In the genomic region with DNA sequence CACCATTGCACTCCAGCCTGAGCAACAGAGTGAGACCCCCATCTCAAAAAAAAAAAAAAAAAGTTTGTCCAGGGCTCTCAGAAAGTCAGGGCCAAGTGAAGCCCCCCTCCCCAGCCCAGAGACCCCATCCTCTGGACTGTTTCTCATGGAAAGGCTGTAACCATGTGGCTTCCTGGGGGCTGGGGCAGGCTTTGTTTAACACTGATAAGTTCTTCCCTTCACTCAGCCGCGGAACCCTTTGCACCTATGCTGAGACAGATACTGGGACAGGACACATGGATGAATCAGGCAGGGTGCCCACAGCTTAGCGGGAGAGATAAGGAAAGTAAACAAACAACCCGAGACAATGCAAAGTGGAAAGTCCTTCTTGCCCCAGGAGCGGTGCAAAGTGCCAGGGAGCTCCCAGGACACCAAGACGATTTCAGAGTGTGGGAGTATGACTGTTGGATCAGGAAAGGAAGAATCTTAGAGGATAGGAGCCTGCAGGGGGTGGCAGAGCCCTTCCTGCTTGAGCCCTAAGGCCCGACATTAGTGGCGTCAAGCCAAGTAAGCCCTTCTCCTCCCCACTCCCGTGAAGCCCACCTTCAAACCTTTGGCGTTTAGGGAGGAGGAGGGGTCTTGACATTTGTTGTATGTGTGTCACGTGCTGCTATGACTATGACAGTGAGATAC, we compare ENCODE assay signal across 10 cellular contexts. TPM values are rescaled to one million over a fixed set of nuclear protein-coding genes. Genes with fewer than 3 reads are reported as not detected.
DNase-seq lines count a peak whose midpoint lies in the region; ATAC-seq and TF ChIP-seq lines count a peak whose summit lies in the region.
"Had no signal": no experiment of that assay in that cellular context is flagged by ENCODE, and none has a peak within 500 bp of the region (broad histone marks: within the 10 kb centered on the region; RNA-seq: fewer than 3 reads in every experiment).

No MANE protein-coding gene starts in this region.

- 19% methylated on average over 11 of the region's 11 CpGs for WGBS in SK-N-SH (ENCODE audit: low lambda C conversion rate)

- no peak overlapping the region for H3K4me3 ChIP-seq in cardiac muscle cell
- H3K4me3 ChIP-seq in right atrium auricular region = no peak overlapping the region
- no peak overlapping the region for H3K4me3 ChIP-seq in SK-N-SH (ENCODE audit: low read depth in 2 of 2, low read length in 1 of 2)
- no peak overlapping the region for H3K4me3 ChIP-seq in naive thymus-derived CD4-positive, alpha-beta T cell (ENCODE audit: low read length)
- H3K4me3 ChIP-seq: SJSA1 had no signal

- no peak overlapping the region for H3K9ac ChIP-seq in SK-N-SH

- TF ChIP-seq EP300 in SK-N-SH (IDR thresholded peaks at IDR 0.05; ENCODE audit: borderline replicate concordance in 1 of 2, low read depth in 1 of 2, low read length in 1 of 2) = no peak

- H3F3A ChIP-seq in SK-N-SH (replicated peaks; ENCODE audit: insufficient read depth) = peaks cover 7% of the 10 kb centered on the region

- H4K20me1 ChIP-seq in SK-N-SH (ENCODE audit: insufficient read depth) = no peaks in the 10 kb centered on the region

- no peak overlapping the region for H3K27ac Mint-ChIP-seq in activated T-cell treated with anti-CD3 and anti-CD28 coated beads, Interleukin-2, amount 50 U/mL, for 24 hours
- no peak overlapping the region for H3K27ac Mint-ChIP-seq in naive thymus-derived CD4-positive, alpha-beta T cell

- POLR2A ChIA-PET in SK-N-SH (lab: Yijun Ruan, JAX) = no interaction called here
- POLR2A ChIA-PET in naive thymus-derived CD4-positive, alpha-beta T cell (lab: Charles Lee) = no interaction called here

- intact Hi-C loops in naive thymus-derived CD4-positive, alpha-beta T cell (cut with micrococcal nuclease) = no loop called here

- H3K4me3 Mint-ChIP-seq in activated T-cell treated with anti-CD3 and anti-CD28 coated beads, Interleukin-2, amount 50 U/mL, for 24 hours = no peak overlapping the region
- no peak overlapping the region for H3K4me3 Mint-ChIP-seq in naive thymus-derived CD4-positive, alpha-beta T cell

- TF ChIP-seq CTCF in cardiac muscle cell (IDR thresholded peaks at IDR 0.05; ENCODE audit: low read depth, low read length) (peak; percentile 26), right atrium auricular region (IDR thresholded peaks at IDR 0.05) (no peak), SK-N-SH (IDR thresholded peaks at IDR 0.05) (peak; percentile 47)

- H3K27ac ChIP-seq in cardiac muscle cell = no peak overlapping the region
- H3K27ac ChIP-seq in right atrium auricular region = no peak overlapping the region
- H3K27ac ChIP-seq in SK-N-SH (ENCODE audit: low read depth in 2 of 2, low read length in 1 of 2) = no peak overlapping the region
- H3K27ac ChIP-seq in naive thymus-derived CD4-positive, alpha-beta T cell (ENCODE audit: low read depth, low read length) = no peak overlapping the region
- H3K27ac ChIP-seq: SJSA1 had no signal

- H3K27me3 ChIP-seq in cardiac muscle cell (no peaks in the 10 kb centered on the region), right atrium auricular region (no peaks in the 10 kb centered on the region), SK-N-SH (ENCODE audit: insufficient read depth) (no peaks in the 10 kb centered on the region; the same call in 1 of the 2 replicates)
- H3K27me3 ChIP-seq in naive thymus-derived CD4-positive, alpha-beta T cell (ENCODE audit: control insufficient read depth in 2 of 2, insufficient read depth in 2 of 2, low read length in 2 of 2) = no peaks in the 10 kb centered on the region

- H3K4me1 ChIP-seq in cardiac muscle cell (ENCODE audit: low read depth) (no peaks in the 10 kb centered on the region), right atrium auricular region (no peaks in the 10 kb centered on the region), SK-N-SH (ENCODE audit: control insufficient read depth in 1 of 2, insufficient read depth in 2 of 2, low read depth in 1 of 2, low read length in 1 of 2) (no peaks in the 10 kb centered on the region; a peak in 1 of 4 replicates)
- H3K4me1 ChIP-seq in naive thymus-derived CD4-positive, alpha-beta T cell (ENCODE audit: control insufficient read depth in 2 of 2, insufficient read depth in 2 of 2, low read length in 2 of 2) = no peaks in the 10 kb centered on the region

- peaks cover 46% of the 10 kb centered on the region for H3K27me3 Mint-ChIP-seq in activated T-cell treated with anti-CD3 and anti-CD28 coated beads, Interleukin-2, amount 50 U/mL, for 24 hours
- H3K27me3 Mint-ChIP-seq in naive thymus-derived CD4-positive, alpha-beta T cell = peaks cover 19 to 60% (median 33%) of the 10 kb centered on the region in 5 donors

- no peaks in the 10 kb centered on the region for H3K79me2 ChIP-seq in SK-N-SH (ENCODE audit: insufficient read depth)

- H2AFZ ChIP-seq in SK-N-SH (ENCODE audit: low read depth) = no peak overlapping the region

- H3K36me3 ChIP-seq in cardiac muscle cell (no peaks in the 10 kb centered on the region), right atrium auricular region (no peaks in the 10 kb centered on the region), SK-N-SH (replicated peaks in 1 of 2; ENCODE audit: control insufficient read depth in 1 of 2, insufficient read depth in 2 of 2, low read length in 1 of 2) (no peaks in the 10 kb centered on the region)
- no peaks in the 10 kb centered on the region for H3K36me3 ChIP-seq in naive thymus-derived CD4-positive, alpha-beta T cell (ENCODE audit: control insufficient read depth in 2 of 3, insufficient read depth in 3 of 3, low read length in 3 of 3)
- H3K36me3 ChIP-seq: SJSA1 had no signal

- H3K9me3 ChIP-seq in cardiac muscle cell (ENCODE audit: low read depth) (no peaks in the 10 kb centered on the region), right atrium auricular region (no peaks in the 10 kb centered on the region), SK-N-SH (no peaks in the 10 kb centered on the region)
- no peaks in the 10 kb centered on the region for H3K9me3 ChIP-seq in naive thymus-derived CD4-positive, alpha-beta T cell (ENCODE audit: control insufficient read depth in 2 of 3, low read length in 3 of 3)
- H3K9me3 ChIP-seq: SJSA1 had no signal

- H3K9me2 ChIP-seq in SK-N-SH = no peaks in the 10 kb centered on the region

- ATAC-seq in naive thymus-derived CD4-positive, alpha-beta T cell = no peak
- ATAC-seq in HG03135 (IDR thresholded peaks at IDR 0.05; ENCODE audit: unreplicated experiment) = no peak

- CTCF ChIA-PET in SK-N-SH (lab: Yijun Ruan, JAX) = interaction anchor here (0.6 to 16.3 kb wide), 9 partner anchors 10 to 121 kb away, joined by 3 to 326 read pairs (median 5); a partner anchor contains a TSS
- CTCF ChIA-PET in naive thymus-derived CD4-positive, alpha-beta T cell (lab: Charles Lee) = no interaction called here

- peak; percentile 54; the same call in 1 of the 2 replicates for TF ChIP-seq RAD21 in SK-N-SH (IDR thresholded peaks at IDR 0.05; ENCODE audit: low read length)

- no peaks in the 10 kb centered on the region for H3K36me3 Mint-ChIP-seq in activated T-cell treated with anti-CD3 and anti-CD28 coated beads, Interleukin-2, amount 50 U/mL, for 24 hours (ENCODE audit: low read depth)
- H3K36me3 Mint-ChIP-seq in naive thymus-derived CD4-positive, alpha-beta T cell = no peaks in the 10 kb centered on the region

- no peaks in the 10 kb centered on the region for H3K9me3 Mint-ChIP-seq in activated T-cell treated with anti-CD3 and anti-CD28 coated beads, Interleukin-2, amount 50 U/mL, for 24 hours
- H3K9me3 Mint-ChIP-seq in naive thymus-derived CD4-positive, alpha-beta T cell = no peaks in the 10 kb centered on the region

- DNase-seq in cardiac muscle cell (ENCODE audit: low read depth in 1 of 2, low spot score in 1 of 2) (peak; percentile 33 to 48), right atrium auricular region (ENCODE audit: low spot score) (no peak), SK-N-SH (no peak), iPS-NIHi7 (ENCODE audit: extremely low spot score) (peak; percentile 66), RPMI8226 (no peak)
- no peak for DNase-seq in activated T-cell treated with anti-CD3 and anti-CD28 coated beads, Interleukin-2, amount 50 U/mL, for 24 hours
- no peak for DNase-seq in naive thymus-derived CD4-positive, alpha-beta T cell
- DNase-seq: central memory CD4-positive, alpha-beta T cell had no signal

- H3K4me2 ChIP-seq in SK-N-SH = peak overlapping the region; percentile 4; the same call in 1 of the 2 replicates

- no peaks in the 10 kb centered on the region for H3K4me1 Mint-ChIP-seq in activated T-cell treated with anti-CD3 and anti-CD28 coated beads, Interleukin-2, amount 50 U/mL, for 24 hours (ENCODE audit: low read depth)
- H3K4me1 Mint-ChIP-seq in naive thymus-derived CD4-positive, alpha-beta T cell = no peaks in the 10 kb centered on the region

RNA-seq across cellular contexts. Expression of a gene that starts 11.6 kb away (rescaled TPM):
- total RNA-seq in cardiac muscle cell (0.07 and 1.8 TPM in 2 replicates), right atrium auricular region (1 to 10 TPM in 1 of 2 donors, under 1 TPM in 1; 0.41 to 1.3 TPM)
- polyA plus RNA-seq in cardiac muscle cell (1.2 and 1.7 TPM in 2 replicates), SK-N-SH (2012; rRNA removed) (0.21 and 0.32 TPM in 2 replicates)
- polyA plus RNA-seq in SK-N-SH (2012; cell fraction: cytosol; rRNA removed) = 0.03 and 0.05 TPM in 2 replicates
- polyA plus RNA-seq in SK-N-SH (2012; cell fraction: nucleus; rRNA removed) = 1.3 and 1.8 TPM in 2 replicates
- total RNA-seq in naive thymus-derived CD4-positive, alpha-beta T cell = not detected
- polyA plus RNA-seq in naive thymus-derived CD4-positive, alpha-beta T cell = not detected
- total RNA-seq: SJSA1 had no signal

RNA-seq across cellular contexts. Expression of a gene that starts 34.4 kb away (rescaled TPM):
- total RNA-seq in cardiac muscle cell (79.0 and 80.3 TPM in 2 replicates), right atrium auricular region (10 to 100 TPM; 20.5 to 28.3 TPM)
- polyA plus RNA-seq in cardiac muscle cell (65.3 and 70.8 TPM in 2 replicates), SK-N-SH (2012; rRNA removed) (45.5 and 63.6 TPM in 2 replicates)
- polyA plus RNA-seq in SK-N-SH (2012; cell fraction: cytosol; rRNA removed) = 21.7 and 40.1 TPM in 2 replicates
- 59.0 and 76.7 TPM in 2 replicates for polyA plus RNA-seq in SK-N-SH (2012; cell fraction: nucleus; rRNA removed)
- 10 to 100 TPM; 19.2 to 40.9 (median 32.8) TPM for total RNA-seq in naive thymus-derived CD4-positive, alpha-beta T cell
- 10 to 100 TPM; 21.3 to 29.0 TPM for polyA plus RNA-seq in naive thymus-derived CD4-positive, alpha-beta T cell

RNA-seq across cellular contexts. Expression of a gene that starts 54.9 kb away (rescaled TPM):
- total RNA-seq in cardiac muscle cell = 31.0 and 32.0 TPM in 2 replicates
- 14.6 and 19.8 TPM in 2 replicates for polyA plus RNA-seq in cardiac muscle cell
- total RNA-seq in right atrium auricular region = 1 to 10 TPM; 1.6 to 2.2 TPM
- 5.7 and 7.4 TPM in 2 replicates for polyA plus RNA-seq in SK-N-SH (2012; rRNA removed)
- 3.7 and 5.9 TPM in 2 replicates for polyA plus RNA-seq in SK-N-SH (2012; cell fraction: cytosol; rRNA removed)
- polyA plus RNA-seq in SK-N-SH (2012; cell fraction: nucleus; rRNA removed) = 5.7 and 10.9 TPM in 2 replicates
- total RNA-seq in naive thymus-derived CD4-positive, alpha-beta T cell = under 1 TPM in 3 of 5 experiments, not detected in 2; 0.22 to 0.85 (median 0.44) TPM
- polyA plus RNA-seq in naive thymus-derived CD4-positive, alpha-beta T cell = not detected

RNA-seq across cellular contexts. Expression of a gene that starts 55.2 kb away (rescaled TPM):
- total RNA-seq in cardiac muscle cell = 34.4 and 36.7 TPM in 2 replicates
- 37.8 and 45.7 TPM in 2 replicates for polyA plus RNA-seq in cardiac muscle cell
- total RNA-seq in right atrium auricular region = 100 to 1,000 TPM; 108 to 128 TPM
- 107 and 114 TPM in 2 replicates for polyA plus RNA-seq in SK-N-SH (2012; rRNA removed)
- polyA plus RNA-seq in SK-N-SH (2012; cell fraction: cytosol; rRNA removed) = 89.6 and 97.3 TPM in 2 replicates
- 64.0 and 86.4 TPM in 2 replicates for polyA plus RNA-seq in SK-N-SH (2012; cell fraction: nucleus; rRNA removed)
- total RNA-seq in naive thymus-derived CD4-positive, alpha-beta T cell = 100 to 1,000 TPM in 2 of 5 experiments, 10 to 100 TPM in 3; 57.3 to 118 (median 78.6) TPM
- polyA plus RNA-seq in naive thymus-derived CD4-positive, alpha-beta T cell = 10 to 100 TPM; 80.5 to 89.1 TPM

Comparison
In these comparisons a context has a peak if more than half of its experiments do, and no peak if none do; other contexts are left out.
1. DNase-seq: peak in cardiac muscle cell (2 of 2) and iPS-NIHi7 (single experiment); none in right atrium auricular region (single experiment), SK-N-SH (single experiment), activated T-cell treated with anti-CD3 and anti-CD28 coated beads, Interleukin-2, amount 50 U/mL, for 24 hours (single experiment), naive thymus-derived CD4-positive, alpha-beta T cell (0 of 9) and RPMI8226 (single experiment).
2. CTCF ChIP-seq: peak in cardiac muscle cell (single experiment) and SK-N-SH (single experiment); none in right atrium auricular region (0 of 2).
3. RNA of a gene that starts 54.9 kb away (total RNA-seq): 31.0 to 32.0 TPM in cardiac muscle cell; 1.6 to 2.2 TPM in right atrium auricular region and 0.22 to 0.85 TPM in naive thymus-derived CD4-positive, alpha-beta T cell; every median in the first group is over 10 times any median in the second.